ENCODE assay signal across 1 cellular context in the genomic region with DNA sequence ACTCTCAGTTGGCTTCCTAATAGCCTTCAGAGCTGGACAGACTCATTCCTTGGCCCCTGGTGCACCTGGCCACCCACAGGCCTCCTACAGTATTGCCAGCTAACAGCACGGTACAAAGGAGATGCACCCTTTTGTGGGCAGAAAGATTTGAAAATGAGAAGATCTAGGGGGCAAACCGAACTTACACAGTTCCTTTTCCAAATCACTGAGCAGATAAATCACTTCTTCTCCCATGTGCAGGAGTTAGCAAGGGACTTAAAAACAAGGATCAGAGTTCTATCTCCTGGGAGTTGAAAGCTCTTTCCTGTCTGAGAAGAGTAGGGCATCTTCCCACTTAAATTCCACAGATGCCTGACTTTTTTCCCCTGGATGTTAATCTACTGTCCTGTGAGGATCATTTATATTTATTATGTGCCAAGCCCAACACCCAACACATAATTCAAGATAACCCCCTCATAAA.
TF ChIP-seq lines count a peak whose summit lies in the region.

No MANE protein-coding gene starts in this region.

TF ChIP-seq in GM23338, 12 proteins besides CTCF, POLR2A, EP300 and RAD21 (continued from another document):
- TF ChIP-seq, protein P1, sequence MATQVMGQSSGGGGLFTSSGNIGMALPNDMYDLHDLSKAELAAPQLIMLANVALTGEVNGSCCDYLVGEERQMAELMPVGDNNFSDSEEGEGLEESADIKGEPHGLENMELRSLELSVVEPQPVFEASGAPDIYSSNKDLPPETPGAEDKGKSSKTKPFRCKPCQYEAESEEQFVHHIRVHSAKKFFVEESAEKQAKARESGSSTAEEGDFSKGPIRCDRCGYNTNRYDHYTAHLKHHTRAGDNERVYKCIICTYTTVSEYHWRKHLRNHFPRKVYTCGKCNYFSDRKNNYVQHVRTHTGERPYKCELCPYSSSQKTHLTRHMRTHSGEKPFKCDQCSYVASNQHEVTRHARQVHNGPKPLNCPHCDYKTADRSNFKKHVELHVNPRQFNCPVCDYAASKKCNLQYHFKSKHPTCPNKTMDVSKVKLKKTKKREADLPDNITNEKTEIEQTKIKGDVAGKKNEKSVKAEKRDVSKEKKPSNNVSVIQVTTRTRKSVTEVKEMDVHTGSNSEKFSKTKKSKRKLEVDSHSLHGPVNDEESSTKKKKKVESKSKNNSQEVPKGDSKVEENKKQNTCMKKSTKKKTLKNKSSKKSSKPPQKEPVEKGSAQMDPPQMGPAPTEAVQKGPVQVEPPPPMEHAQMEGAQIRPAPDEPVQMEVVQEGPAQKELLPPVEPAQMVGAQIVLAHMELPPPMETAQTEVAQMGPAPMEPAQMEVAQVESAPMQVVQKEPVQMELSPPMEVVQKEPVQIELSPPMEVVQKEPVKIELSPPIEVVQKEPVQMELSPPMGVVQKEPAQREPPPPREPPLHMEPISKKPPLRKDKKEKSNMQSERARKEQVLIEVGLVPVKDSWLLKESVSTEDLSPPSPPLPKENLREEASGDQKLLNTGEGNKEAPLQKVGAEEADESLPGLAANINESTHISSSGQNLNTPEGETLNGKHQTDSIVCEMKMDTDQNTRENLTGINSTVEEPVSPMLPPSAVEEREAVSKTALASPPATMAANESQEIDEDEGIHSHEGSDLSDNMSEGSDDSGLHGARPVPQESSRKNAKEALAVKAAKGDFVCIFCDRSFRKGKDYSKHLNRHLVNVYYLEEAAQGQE (IDR thresholded peaks at IDR 0.05; ENCODE audit: unreplicated experiment) = no peak
- TF ChIP-seq EZH2phosphoT487 (IDR thresholded peaks at IDR 0.05; ENCODE audit: unreplicated experiment) (no peak), ZNF114 (CRISPR knock-in tag; IDR thresholded peaks at IDR 0.05) (no peak)
- TF ChIP-seq, protein P2, sequence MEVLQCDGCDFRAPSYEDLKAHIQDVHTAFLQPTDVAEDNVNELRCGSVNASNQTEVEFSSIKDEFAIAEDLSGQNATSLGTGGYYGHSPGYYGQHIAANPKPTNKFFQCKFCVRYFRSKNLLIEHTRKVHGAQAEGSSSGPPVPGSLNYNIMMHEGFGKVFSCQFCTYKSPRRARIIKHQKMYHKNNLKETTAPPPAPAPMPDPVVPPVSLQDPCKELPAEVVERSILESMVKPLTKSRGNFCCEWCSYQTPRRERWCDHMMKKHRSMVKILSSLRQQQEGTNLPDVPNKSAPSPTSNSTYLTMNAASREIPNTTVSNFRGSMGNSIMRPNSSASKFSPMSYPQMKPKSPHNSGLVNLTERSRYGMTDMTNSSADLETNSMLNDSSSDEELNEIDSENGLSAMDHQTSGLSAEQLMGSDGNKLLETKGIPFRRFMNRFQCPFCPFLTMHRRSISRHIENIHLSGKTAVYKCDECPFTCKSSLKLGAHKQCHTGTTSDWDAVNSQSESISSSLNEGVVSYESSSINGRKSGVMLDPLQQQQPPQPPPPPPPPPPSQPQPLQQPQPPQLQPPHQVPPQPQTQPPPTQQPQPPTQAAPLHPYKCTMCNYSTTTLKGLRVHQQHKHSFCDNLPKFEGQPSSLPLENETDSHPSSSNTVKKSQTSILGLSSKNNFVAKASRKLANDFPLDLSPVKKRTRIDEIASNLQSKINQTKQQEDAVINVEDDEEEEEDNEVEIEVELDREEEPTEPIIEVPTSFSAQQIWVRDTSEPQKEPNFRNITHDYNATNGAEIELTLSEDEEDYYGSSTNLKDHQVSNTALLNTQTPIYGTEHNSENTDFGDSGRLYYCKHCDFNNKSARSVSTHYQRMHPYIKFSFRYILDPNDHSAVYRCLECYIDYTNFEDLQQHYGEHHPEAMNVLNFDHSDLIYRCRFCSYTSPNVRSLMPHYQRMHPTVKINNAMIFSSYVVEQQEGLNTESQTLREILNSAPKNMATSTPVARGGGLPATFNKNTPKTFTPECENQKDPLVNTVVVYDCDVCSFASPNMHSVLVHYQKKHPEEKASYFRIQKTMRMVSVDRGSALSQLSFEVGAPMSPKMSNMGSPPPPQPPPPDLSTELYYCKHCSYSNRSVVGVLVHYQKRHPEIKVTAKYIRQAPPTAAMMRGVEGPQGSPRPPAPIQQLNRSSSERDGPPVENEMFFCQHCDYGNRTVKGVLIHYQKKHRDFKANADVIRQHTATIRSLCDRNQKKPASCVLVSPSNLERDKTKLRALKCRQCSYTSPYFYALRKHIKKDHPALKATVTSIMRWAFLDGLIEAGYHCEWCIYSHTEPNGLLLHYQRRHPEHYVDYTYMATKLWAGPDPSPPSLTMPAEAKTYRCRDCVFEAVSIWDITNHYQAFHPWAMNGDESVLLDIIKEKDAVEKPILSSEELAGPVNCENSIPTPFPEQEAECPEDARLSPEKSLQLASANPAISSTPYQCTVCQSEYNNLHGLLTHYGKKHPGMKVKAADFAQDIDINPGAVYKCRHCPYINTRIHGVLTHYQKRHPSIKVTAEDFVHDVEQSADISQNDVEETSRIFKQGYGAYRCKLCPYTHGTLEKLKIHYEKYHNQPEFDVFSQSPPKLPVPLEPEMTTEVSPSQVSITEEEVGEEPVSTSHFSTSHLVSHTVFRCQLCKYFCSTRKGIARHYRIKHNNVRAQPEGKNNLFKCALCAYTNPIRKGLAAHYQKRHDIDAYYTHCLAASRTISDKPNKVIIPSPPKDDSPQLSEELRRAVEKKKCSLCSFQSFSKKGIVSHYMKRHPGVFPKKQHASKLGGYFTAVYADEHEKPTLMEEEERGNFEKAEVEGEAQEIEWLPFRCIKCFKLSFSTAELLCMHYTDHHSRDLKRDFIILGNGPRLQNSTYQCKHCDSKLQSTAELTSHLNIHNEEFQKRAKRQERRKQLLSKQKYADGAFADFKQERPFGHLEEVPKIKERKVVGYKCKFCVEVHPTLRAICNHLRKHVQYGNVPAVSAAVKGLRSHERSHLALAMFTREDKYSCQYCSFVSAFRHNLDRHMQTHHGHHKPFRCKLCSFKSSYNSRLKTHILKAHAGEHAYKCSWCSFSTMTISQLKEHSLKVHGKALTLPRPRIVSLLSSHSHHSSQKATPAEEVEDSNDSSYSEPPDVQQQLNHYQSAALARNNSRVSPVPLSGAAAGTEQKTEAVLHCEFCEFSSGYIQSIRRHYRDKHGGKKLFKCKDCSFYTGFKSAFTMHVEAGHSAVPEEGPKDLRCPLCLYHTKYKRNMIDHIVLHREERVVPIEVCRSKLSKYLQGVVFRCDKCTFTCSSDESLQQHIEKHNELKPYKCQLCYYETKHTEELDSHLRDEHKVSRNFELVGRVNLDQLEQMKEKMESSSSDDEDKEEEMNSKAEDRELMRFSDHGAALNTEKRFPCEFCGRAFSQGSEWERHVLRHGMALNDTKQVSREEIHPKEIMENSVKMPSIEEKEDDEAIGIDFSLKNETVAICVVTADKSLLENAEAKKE (CRISPR knock-in tag; IDR thresholded peaks at IDR 0.05) = no peak
